16 cellular contexts compared by ENCODE assay signal in the genomic region with DNA sequence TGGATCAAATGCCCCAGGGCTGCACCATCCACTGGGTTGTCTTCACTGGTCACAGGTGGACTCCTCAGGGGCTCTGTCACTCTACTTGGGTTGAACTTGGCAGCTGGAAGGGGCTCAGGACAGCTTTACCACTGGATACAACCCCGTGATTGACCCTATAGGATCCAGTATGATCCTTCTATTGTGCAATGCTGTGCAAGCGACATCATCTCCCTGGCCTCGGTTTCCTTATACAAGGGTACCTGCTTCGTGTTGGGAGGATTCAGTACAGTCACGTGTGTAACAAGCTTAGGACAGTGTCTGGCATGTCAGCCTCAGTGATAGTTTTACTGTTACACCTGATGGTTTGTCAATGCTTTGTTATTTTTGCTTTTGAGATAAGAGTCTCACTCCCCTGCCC. TPM values are rescaled to one million over a fixed set of nuclear protein-coding genes. Genes with fewer than 3 reads are reported as not detected.
DNase-seq lines count a peak whose midpoint lies in the region; ATAC-seq and TF ChIP-seq lines count a peak whose summit lies in the region.
"Had no signal": no experiment of that assay in that cellular context is flagged by ENCODE, and none has a peak within 500 bp of the region (broad histone marks: within the 10 kb centered on the region; RNA-seq: fewer than 3 reads in every experiment).

No MANE protein-coding gene starts in this region.

- no peaks in the 10 kb centered on the region for H3K36me3 ChIP-seq in osteoblast (ENCODE audit: insufficient read depth, low read length)

- H3K27ac ChIP-seq in angular gyrus (ENCODE audit: low read depth, low read length) (peak overlapping the region; percentile 79), caudate nucleus (ENCODE audit: low read depth, low read length) (peak overlapping the region; percentile 44), osteoblast (ENCODE audit: low read depth, low read length) (no peak overlapping the region), temporal lobe (ENCODE audit: low read depth, low read length) (peak overlapping the region; percentile 44)
- H3K27ac ChIP-seq: GM23248 had no signal

- no peaks in the 10 kb centered on the region for H3K9me3 ChIP-seq in osteoblast (ENCODE audit: low read depth, low read length)

- DNase-seq in caudate nucleus (lab: John Stamatoyannopoulos, UW) (no peak), osteoblast (ENCODE audit: insufficient read length, low spot score, missing footprints) (peak; percentile 23), DMS153 (lab: John Stamatoyannopoulos, UW) (no peak), GDM1 (lab: John Stamatoyannopoulos, UW) (no peak)
- DNase-seq: Calu3; CD4-positive, alpha-beta memory T cell; COR-L47; DND-41; GM23248; H7; HCEC 1CT had no signal

- no peak overlapping the region for H3K4me2 ChIP-seq in osteoblast (ENCODE audit: insufficient read depth, low read length)

- no peaks in the 10 kb centered on the region for H3K79me2 ChIP-seq in osteoblast (ENCODE audit: insufficient read depth, low read length)

- no peak overlapping the region for H2AFZ ChIP-seq in osteoblast (ENCODE audit: low read length)
- H2AFZ ChIP-seq: GM23248 had no signal

- no peak for TF ChIP-seq CTCF in osteoblast (IDR thresholded peaks at IDR 0.05; ENCODE audit: extremely low read depth, low read depth, low read length)

- no peaks in the 10 kb centered on the region for H4K20me1 ChIP-seq in osteoblast (ENCODE audit: insufficient read depth, low read length)

- no peak for ATAC-seq in HG02852 (IDR thresholded peaks at IDR 0.05; ENCODE audit: unreplicated experiment)
- ATAC-seq in GM19395 (IDR thresholded peaks at IDR 0.05; ENCODE audit: unreplicated experiment) = no peak
- ATAC-seq: GM12878 had no signal

- H3K4me3 ChIP-seq in osteoblast (ENCODE audit: insufficient read depth, low read length) = no peak overlapping the region
- H3K4me3 ChIP-seq: GM12878, GM23248 had no signal

- no peaks in the 10 kb centered on the region for H3K4me1 ChIP-seq in osteoblast (ENCODE audit: insufficient read depth, low read length)

- no peaks in the 10 kb centered on the region for H3K27me3 ChIP-seq in osteoblast (ENCODE audit: insufficient read depth, low read length)

RNA-seq across cellular contexts. Expression of gene MIEF1, which starts 20.5 kb away (rescaled TPM):
- total RNA-seq in osteoblast (21.8 and 23.5 TPM in 2 replicates), temporal lobe (17.5 TPM)

RNA-seq across cellular contexts. Expression of gene MGAT3, which starts 24.8 kb away (rescaled TPM):
- total RNA-seq in osteoblast = under 0.01 TPM in 1 of 2 replicates, not detected in the other
- 25.6 TPM for total RNA-seq in temporal lobe
- total RNA-seq: GM23248 had no signal

RNA-seq across cellular contexts. Expression of gene ATF4, which starts 38.8 kb away (rescaled TPM):
- total RNA-seq in osteoblast = 494 and 590 TPM in 2 replicates
- 72.0 TPM for total RNA-seq in temporal lobe

RNA-seq across cellular contexts. Expression of gene RPS19BP1, which starts 51.0 kb away (rescaled TPM):
- total RNA-seq in osteoblast (25.9 and 34.7 TPM in 2 replicates), temporal lobe (31.7 TPM)

Comparison
In these comparisons a context has a peak if more than half of its experiments do, and no peak if none do; other contexts are left out.
1. RNA of gene MGAT3, which starts 24.8 kb away (total RNA-seq): 25.6 TPM in temporal lobe (single experiment); under 0.01 TPM in osteoblast; every median in the first group is over 10 times any median in the second.